1 cellular context compared by ENCODE assay signal in genomic region chr4:180578175-180578574, GRCh38.
TF ChIP-seq lines count a peak whose summit lies in the region.

No MANE protein-coding gene starts in this region.

TF ChIP-seq in GM23338, 12 proteins besides CTCF, POLR2A, EP300 and RAD21:
- TF ChIP-seq ZNF462 (CRISPR knock-in tag; IDR thresholded peaks at IDR 0.05) = no peak
- no peak for TF ChIP-seq NANOG (IDR thresholded peaks at IDR 0.05; ENCODE audit: borderline replicate concordance)
- TF ChIP-seq POLR2AphosphoS5 (IDR thresholded peaks at IDR 0.05; ENCODE audit: low read depth) = no peak
- TF ChIP-seq REST (IDR thresholded peaks at IDR 0.05; ENCODE audit: unreplicated experiment) = no peak
- TF ChIP-seq EZH2 (IDR thresholded peaks at IDR 0.05; ENCODE audit: low read depth, unreplicated experiment) = no peak
- no peak for TF ChIP-seq EZH2phosphoT487 (IDR thresholded peaks at IDR 0.05; ENCODE audit: unreplicated experiment)
- no peak for TF ChIP-seq ZNF114 (CRISPR knock-in tag; IDR thresholded peaks at IDR 0.05)
